Comparison of ENCODE assay signal across 8 cellular contexts in genomic region chr1:6699910-6700309, GRCh38. TPM values are rescaled to one million over a fixed set of nuclear protein-coding genes. Genes with fewer than 3 reads are reported as not detected.
DNase-seq lines count a peak whose midpoint lies in the region; ATAC-seq, FAIRE-seq and TF ChIP-seq lines count a peak whose summit lies in the region.
"Not testable (repeated sequence)": the region's sequence is repeated elsewhere in the genome, so short reads cannot be mapped to it uniquely, and the experiment has no call there.

No MANE protein-coding gene starts in this region.

- not testable (repeated sequence) for BruUV-seq in K562 (replicated peaks; lab: Mats Ljungman, UMichigan)

- peak overlapping the region; percentile 84 to 96 (median 89) for H3K4me3 Mint-ChIP-seq in CD4-positive, CD25-positive, alpha-beta regulatory T cell
- peak overlapping the region; percentile 93 for H3K4me3 Mint-ChIP-seq in activated T-cell treated with anti-CD3 and anti-CD28 coated beads, Interleukin-2, amount 50 U/mL, for 24 hours
- H3K4me3 Mint-ChIP-seq in naive thymus-derived CD4-positive, alpha-beta T cell, result peak overlapping the region; percentile 21 to 93 (median 86)

- CTCF ChIA-PET in K562 (lab: Yijun Ruan, JAX; ENCODE audit: low intra/inter-chr PET ratio); naive thymus-derived CD4-positive, alpha-beta T cell (lab: Charles Lee): not testable (repeated sequence)

- ATAC-seq in CD4-positive, CD25-positive, alpha-beta regulatory T cell (ENCODE audit: low read depth in 2 of 2); K562; naive thymus-derived CD4-positive, alpha-beta T cell: not testable (repeated sequence)

- H3K4me1 Mint-ChIP-seq in CD4-positive, CD25-positive, alpha-beta regulatory T cell, result peaks cover 0 to 32% (median 22%) of the 10 kb centered on the region in 4 donors
- peaks cover 40% of the 10 kb centered on the region for H3K4me1 Mint-ChIP-seq in activated T-cell treated with anti-CD3 and anti-CD28 coated beads, Interleukin-2, amount 50 U/mL, for 24 hours (ENCODE audit: low read depth)
- peaks cover 7 to 45% (median 32%) of the 10 kb centered on the region in 7 donors for H3K4me1 Mint-ChIP-seq in naive thymus-derived CD4-positive, alpha-beta T cell

- not testable (repeated sequence) for H3K36me3 ChIP-seq in CD4-positive, CD25-positive, alpha-beta regulatory T cell (ENCODE audit: control insufficient read depth, insufficient read depth, low read length); HUES48 (ENCODE audit: control insufficient read depth, insufficient read depth, low read length); SK-N-MC (ENCODE audit: insufficient read depth, low read length); left ventricle myocardium inferior; naive thymus-derived CD4-positive, alpha-beta T cell (ENCODE audit: control insufficient read depth in 2 of 3, insufficient read depth in 3 of 3, low read length in 3 of 3); skeletal muscle tissue (ENCODE audit: control insufficient read depth in 3 of 3, insufficient read depth in 3 of 3, low read length in 3 of 3)
- peaks cover 44% of the 10 kb centered on the region for H3K36me3 ChIP-seq in K562 (ENCODE audit: control insufficient read depth, insufficient read depth, low read length)

- not testable (repeated sequence) for TF ChIP-seq CTCF in K562 (IDR thresholded peaks at IDR 0.05 in 2 of 3, conservative IDR thresholded peaks at IDR 0.05 in 1 of 3; ENCODE audit: insufficient read depth in 2 of 3, low read depth in 1 of 3, low read length in 3 of 3); left ventricle myocardium inferior (IDR thresholded peaks at IDR 0.05; ENCODE audit: borderline replicate concordance)

- H3K4me2 ChIP-seq in K562 (ENCODE audit: insufficient read depth, low read length), result peak overlapping the region; percentile 90

- not testable (repeated sequence) for H3K27ac Mint-ChIP-seq in CD4-positive, CD25-positive, alpha-beta regulatory T cell
- H3K27ac Mint-ChIP-seq in activated T-cell treated with anti-CD3 and anti-CD28 coated beads, Interleukin-2, amount 50 U/mL, for 24 hours, result peak overlapping the region; percentile 94
- peak overlapping the region in 7 of 9 donors; percentile 15 to 92 (median 64) for H3K27ac Mint-ChIP-seq in naive thymus-derived CD4-positive, alpha-beta T cell

- H3K27me3 ChIP-seq in CD4-positive, CD25-positive, alpha-beta regulatory T cell (ENCODE audit: control insufficient read depth, insufficient read depth, low read length); HUES48 (ENCODE audit: control insufficient read depth, insufficient read depth, low read length); K562 (ENCODE audit: control insufficient read depth in 2 of 2, insufficient read depth in 2 of 2, low read length in 2 of 2); left ventricle myocardium inferior (ENCODE audit: low read depth); naive thymus-derived CD4-positive, alpha-beta T cell (ENCODE audit: control insufficient read depth in 2 of 2, insufficient read depth in 2 of 2, low read length in 2 of 2); skeletal muscle tissue (ENCODE audit: control insufficient read depth in 3 of 3, insufficient read depth in 3 of 3, low read length in 3 of 3): not testable (repeated sequence)

- H3K9me1 ChIP-seq in K562 (ENCODE audit: control insufficient read depth, insufficient read depth, low read length), result not testable (repeated sequence)

- H3K9me3 ChIP-seq in CD4-positive, CD25-positive, alpha-beta regulatory T cell (ENCODE audit: control insufficient read depth in 2 of 2, low read length in 2 of 2); HUES48 (ENCODE audit: control insufficient read depth, insufficient read depth, low read length); SK-N-MC (ENCODE audit: low read depth, low read length); K562 (replicated peaks; ENCODE audit: control insufficient read depth, insufficient read depth, low read depth, low read length); left ventricle myocardium inferior (replicated peaks); naive thymus-derived CD4-positive, alpha-beta T cell (ENCODE audit: control insufficient read depth in 2 of 3, low read length in 3 of 3); skeletal muscle tissue (ENCODE audit: control insufficient read depth in 3 of 3, low read length in 3 of 3): not testable (repeated sequence)

- peaks cover 64% of the 10 kb centered on the region for H3K79me2 ChIP-seq in K562 (ENCODE audit: control insufficient read depth, insufficient read depth, low read length)

- not testable (repeated sequence) for FAIRE-seq in K562 (lab: Jason Lieb, UNC)

- WGBS in K562 (ENCODE audit: insufficient coverage, low coverage, missing lambda C conversion rate), result 75% methylated on average over 4 of the region's 4 CpGs

- DNase-seq in CD4-positive, CD25-positive, alpha-beta regulatory T cell; SK-N-MC (ENCODE audit: low read depth, low spot score); activated T-cell treated with anti-CD3 and anti-CD28 coated beads, Interleukin-2, amount 50 U/mL, for 24 hours; K562 (ENCODE audit: extremely low read depth in 1 of 4, low spot score in 3 of 4); left ventricle myocardium inferior; naive thymus-derived CD4-positive, alpha-beta T cell: not testable (repeated sequence)

- TF ChIP-seq POLR2A in K562 (conservative IDR thresholded peaks at IDR 0.05), result not testable (repeated sequence)

- H3K4me3 ChIP-seq in CD4-positive, CD25-positive, alpha-beta regulatory T cell (ENCODE audit: low read depth, low read length); naive thymus-derived CD4-positive, alpha-beta T cell (ENCODE audit: low read length): not testable (repeated sequence)
- H3K4me3 ChIP-seq in HUES48 (ENCODE audit: low read depth, low read length) (peak overlapping the region; percentile 100; the same call in 1 of the 2 replicates), SK-N-MC (peak overlapping the region; percentile 86), K562 (peak overlapping the region; percentile 97; the same call in 1 of the 2 replicates), left ventricle myocardium inferior (peak overlapping the region; percentile 83), skeletal muscle tissue (ENCODE audit: low read length in 3 of 3) (peak overlapping the region in 2 of 3 donors; percentile 42 to 99)

- TF ChIP-seq EP300 in K562 (IDR thresholded peaks at IDR 0.05; ENCODE audit: low read length), result not testable (repeated sequence)

- H3K9ac ChIP-seq in HUES48 (ENCODE audit: low read depth, low read length); SK-N-MC (ENCODE audit: insufficient read length); K562 (ENCODE audit: insufficient read depth in 1 of 2, low read depth in 2 of 2, low read length in 2 of 2); skeletal muscle tissue (ENCODE audit: low read depth in 1 of 3, low read length in 3 of 3): not testable (repeated sequence)

- H3K4me1 ChIP-seq in CD4-positive, CD25-positive, alpha-beta regulatory T cell (ENCODE audit: control insufficient read depth, insufficient read depth, low read length, poor library complexity, severe bottlenecking), result peaks cover 16% of the 10 kb centered on the region
- H3K4me1 ChIP-seq in HUES48 (ENCODE audit: control insufficient read depth, insufficient read depth, low read length); naive thymus-derived CD4-positive, alpha-beta T cell (ENCODE audit: control insufficient read depth in 2 of 2, insufficient read depth in 2 of 2, low read length in 2 of 2): not testable (repeated sequence)
- peaks cover 16% of the 10 kb centered on the region in 2 experiments; a peak in 4 of 5 replicates for H3K4me1 ChIP-seq in K562 (replicated peaks in 1 of 2; ENCODE audit: control insufficient read depth in 2 of 2, insufficient read depth in 2 of 2, low read length in 2 of 2)
- H3K4me1 ChIP-seq in left ventricle myocardium inferior, result peaks cover 31% of the 10 kb centered on the region
- peaks cover 15 to 23% (median 18%) of the 10 kb centered on the region in 3 donors for H3K4me1 ChIP-seq in skeletal muscle tissue (ENCODE audit: control insufficient read depth in 3 of 3, insufficient read depth in 3 of 3, low read length in 3 of 3)

- in situ Hi-C loops in K562 (cut with MboI), result not testable (repeated sequence)

- TF ChIP-seq RAD21 in K562 (CRISPR knock-in tag; conservative IDR thresholded peaks at IDR 0.05 in 1 of 2, IDR thresholded peaks at IDR 0.05 in 1 of 2), result not testable (repeated sequence)

- not testable (repeated sequence) for H3K27me3 Mint-ChIP-seq in CD4-positive, CD25-positive, alpha-beta regulatory T cell; activated T-cell treated with anti-CD3 and anti-CD28 coated beads, Interleukin-2, amount 50 U/mL, for 24 hours; naive thymus-derived CD4-positive, alpha-beta T cell

- H4K20me1 ChIP-seq in K562 (replicated peaks; ENCODE audit: control insufficient read depth, insufficient read depth, low read length), result not testable (repeated sequence)

- H3K36me3 Mint-ChIP-seq in CD4-positive, CD25-positive, alpha-beta regulatory T cell; naive thymus-derived CD4-positive, alpha-beta T cell: not testable (repeated sequence)
- H3K36me3 Mint-ChIP-seq in activated T-cell treated with anti-CD3 and anti-CD28 coated beads, Interleukin-2, amount 50 U/mL, for 24 hours (ENCODE audit: low read depth), result peaks cover 47% of the 10 kb centered on the region

- H3K9me3 Mint-ChIP-seq in CD4-positive, CD25-positive, alpha-beta regulatory T cell; activated T-cell treated with anti-CD3 and anti-CD28 coated beads, Interleukin-2, amount 50 U/mL, for 24 hours; naive thymus-derived CD4-positive, alpha-beta T cell: not testable (repeated sequence)

- H2AFZ ChIP-seq in K562 (ENCODE audit: low read depth, low read length), result not testable (repeated sequence)

- H3K27ac ChIP-seq in CD4-positive, CD25-positive, alpha-beta regulatory T cell (ENCODE audit: insufficient read depth, low read length, poor library complexity, severe bottlenecking); HUES48 (ENCODE audit: low read depth, low read length); SK-N-MC; K562 (ENCODE audit: extremely low read depth, low read depth, low read length); left ventricle myocardium inferior (replicated peaks); naive thymus-derived CD4-positive, alpha-beta T cell (ENCODE audit: low read depth, low read length); skeletal muscle tissue (ENCODE audit: low read depth, low read length): not testable (repeated sequence)

- intact Hi-C loops in K562 (cut with micrococcal nuclease); left ventricle myocardium inferior (cut with micrococcal nuclease): not testable (repeated sequence)
- intact Hi-C loops in naive thymus-derived CD4-positive, alpha-beta T cell (cut with micrococcal nuclease), result loop anchor here (2.0 to 5.0 kb wide), 2 partner anchors 73 to 85 kb away; partner anchors contain the start of gene CAMTA1 (in 1 of the 2)

- POLR2A ChIA-PET in K562 (lab: Yijun Ruan, JAX), result interaction anchor here (0.9 to 2.1 kb wide), 2 partner anchors 8 to 25 kb away, joined by 3 to 8 read pairs; no protein-coding TSS in a partner anchor
- POLR2A ChIA-PET in naive thymus-derived CD4-positive, alpha-beta T cell (lab: Charles Lee), result interaction anchor here (0.6 to 1.1 kb wide), 3 partner anchors 98 to 118 kb away, joined by 3 to 5 read pairs (median 4); no protein-coding TSS in a partner anchor

RNA-seq across cellular contexts. Expression of gene DNAJC11, which starts 1.7 kb away (rescaled TPM):
- total RNA-seq in CD4-positive, CD25-positive, alpha-beta regulatory T cell, result 41.4 TPM
- polyA plus RNA-seq in CD4-positive, CD25-positive, alpha-beta regulatory T cell, result 10 to 100 TPM; 10.4 to 18.9 (median 15.0) TPM
- 233 and 279 TPM in 2 replicates for total RNA-seq in K562 (2011; cell fraction: chromatin; rRNA removed; ENCODE audit: low replicate concordance)
- 86.2 and 87.8 TPM in 2 replicates for total RNA-seq in K562 (2011; cell fraction: nucleolus; rRNA removed)
- total RNA-seq in K562 (2011; cell fraction: nucleoplasm; rRNA removed), result 111 and 125 TPM in 2 replicates
- 67.5 and 87.3 TPM in 2 replicates for total RNA-seq in K562 (2014; rRNA removed)
- 78.9 and 86.4 TPM in 2 replicates for total RNA-seq in K562 (2014; rRNA removed; fragmentation: Illumina TruSeq; extraction: Trizol)
- 76.6 and 81.4 TPM in 2 replicates for total RNA-seq in K562 (2015; rRNA removed; fragmentation: Illumina TruSeq; extraction: Trizol)
- total RNA-seq in K562 (2021), result 115 and 121 TPM in 2 replicates
- polyA plus RNA-seq in K562 (2011; rRNA removed), result 42.2 and 52.7 TPM in 2 replicates
- 36.5 and 45.3 TPM in 2 replicates for polyA plus RNA-seq in K562 (2011; cell fraction: cytosol; rRNA removed)
- polyA plus RNA-seq in K562 (2011; cell fraction: nucleus; rRNA removed), result 123 and 138 TPM in 2 replicates
- 48.9 and 134 TPM in 2 replicates for polyA plus RNA-seq in K562 (2012)
- 109 and 123 TPM in 2 replicates for polyA plus RNA-seq in K562 (2014; fragmentation: Illumina TruSeq; extraction: Trizol)
- 10 to 100 TPM; 14.1 to 23.2 TPM for polyA plus RNA-seq in K562 (2014; fragmentation: Nextera tagmentation; extraction: Ambion mirVana)
- 79.0 and 81.4 TPM in 2 replicates for polyA plus RNA-seq in K562 (2014; rRNA removed)
- 62.9 and 63.5 TPM in 2 replicates for polyA minus RNA-seq in K562 (2011; rRNA and poly(A)+ RNA removed)
- polyA minus RNA-seq in K562 (2011; cell fraction: cytosol; rRNA and poly(A)+ RNA removed), result 33.0 and 35.0 TPM in 2 replicates
- polyA minus RNA-seq in K562 (2011; cell fraction: nucleus; rRNA and poly(A)+ RNA removed), result 33.3 and 61.1 TPM in 2 replicates
- 73.6 TPM for total RNA-seq in left ventricle myocardium inferior
- total RNA-seq in naive thymus-derived CD4-positive, alpha-beta T cell, result 10 to 100 TPM; 37.2 to 49.7 (median 44.0) TPM
- 10 to 100 TPM; 19.2 to 22.3 TPM for polyA plus RNA-seq in naive thymus-derived CD4-positive, alpha-beta T cell
- 26.6 TPM for total RNA-seq in skeletal muscle tissue
